In genomic region chr15:90954712-90955671, GRCh38 we compare ENCODE assay signal across 8 cellular contexts.
DNase-seq lines count a peak whose midpoint lies in the region; ATAC-seq and TF ChIP-seq lines count a peak whose summit lies in the region.

A gene with protein sequence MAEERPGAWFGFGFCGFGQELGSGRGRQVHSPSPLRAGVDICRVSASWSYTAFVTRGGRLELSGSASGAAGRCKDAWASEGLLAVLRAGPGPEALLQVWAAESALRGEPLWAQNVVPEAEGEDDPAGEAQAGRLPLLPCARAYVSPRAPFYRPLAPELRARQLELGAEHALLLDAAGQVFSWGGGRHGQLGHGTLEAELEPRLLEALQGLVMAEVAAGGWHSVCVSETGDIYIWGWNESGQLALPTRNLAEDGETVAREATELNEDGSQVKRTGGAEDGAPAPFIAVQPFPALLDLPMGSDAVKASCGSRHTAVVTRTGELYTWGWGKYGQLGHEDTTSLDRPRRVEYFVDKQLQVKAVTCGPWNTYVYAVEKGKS (plus strand): TSS chr15:90954884. CDS start chr15:90956735, 1,851 bp downstream.

- ATAC-seq in GM19455 (IDR thresholded peaks at IDR 0.05; ENCODE audit: unreplicated experiment), result peak; percentile 91

- H3K4me3 ChIP-seq in HL-60 (replicated peaks; ENCODE audit: insufficient read depth, low read length), result peak within 1 kb of the TSS; percentile 62
- H3K4me3 ChIP-seq in OCI-LY1 (ENCODE audit: low read depth, low read length, poor library complexity, severe bottlenecking), result peak within 1 kb of the TSS; percentile 66

- DNase-seq in CD1c-positive myeloid dendritic cell (ENCODE audit: extremely low spot score) (peak; percentile 97), HL-60 (ENCODE audit: low read depth in 1 of 2, low spot score in 1 of 2) (peak; percentile 97 to 98), activated T-cell treated with anti-CD3 and anti-CD28 coated beads for 1 hour (ENCODE audit: low read depth) (peak; percentile 74), epidermal melanocyte (ENCODE audit: insufficient read length, low spot score) (peak; percentile 100), middle frontal gyrus (ENCODE audit: extremely low spot score, low spot score) (peak; percentile 83)
- DNase-seq in stimulated activated CD8-positive, alpha-beta memory T cell treated with anti-CD3 and anti-CD28 coated beads, Interleukin-2, amount 100 ng/mL, for 1 hour (ENCODE audit: low read depth in 2 of 2), result peak; percentile 71 to 76

- peak within 1 kb of the TSS; percentile 96 for H3K4me2 ChIP-seq in OCI-LY1 (ENCODE audit: low read length)

- H4K20me1 ChIP-seq in OCI-LY1 (ENCODE audit: insufficient read depth, low read length), result no peaks in the 10 kb centered on the region

- H2AFZ ChIP-seq in OCI-LY1 (ENCODE audit: low read length), result no peak within 1 kb of the TSS

- H3K27me3 ChIP-seq in HL-60 (ENCODE audit: insufficient read depth, poor library complexity, severe bottlenecking) (no peaks in the 10 kb centered on the region), OCI-LY1 (ENCODE audit: insufficient read depth, low read length) (no peaks in the 10 kb centered on the region)

- no peaks in the 10 kb centered on the region for H3F3A ChIP-seq in OCI-LY1 (ENCODE audit: insufficient read depth, low read length)

- H3K27ac ChIP-seq in HL-60 (replicated peaks), result peak within 1 kb of the TSS; percentile 99
- peak within 1 kb of the TSS; percentile 98 for H3K27ac ChIP-seq in OCI-LY1 (ENCODE audit: low read depth, low read length, poor library complexity, severe bottlenecking)

- H3K9ac ChIP-seq in OCI-LY1 (ENCODE audit: low read length), result peak within 1 kb of the TSS; percentile 94

- peaks cover 24% of the 10 kb centered on the region for H3K4me1 ChIP-seq in OCI-LY1 (ENCODE audit: insufficient read depth, low read length, severe bottlenecking)

- no peaks in the 10 kb centered on the region for H3K9me3 ChIP-seq in OCI-LY1 (ENCODE audit: low read length)

- no peaks in the 10 kb centered on the region for H3K79me2 ChIP-seq in OCI-LY1 (ENCODE audit: insufficient read depth, low read length)

- peaks cover 39% of the 10 kb centered on the region for H3K36me3 ChIP-seq in OCI-LY1 (ENCODE audit: insufficient read depth, low read length)

- TF ChIP-seq CTCF in HL-60 (IDR thresholded peaks at IDR 0.05; ENCODE audit: insufficient read depth, low read length), result no peak
- TF ChIP-seq CTCF in OCI-LY1 (IDR thresholded peaks at IDR 0.05; ENCODE audit: low read length), result no peak

- no peaks in the 10 kb centered on the region for H3K9me2 ChIP-seq in OCI-LY1 (ENCODE audit: low read depth, low read length)

Comparison
In these comparisons a context has a peak if more than half of its experiments do, and no peak if none do; other contexts are left out.
1. Peak in every context shown above with its lines: DNase-seq, ATAC-seq, H3K4me3 ChIP-seq and H3K27ac ChIP-seq.